20 cellular contexts compared by ENCODE assay signal in genomic region chr14:75820761-75821160, GRCh38.
A peak's percentile ranks its signal among the peaks of the same experiment; 100 is the strongest.
DNase-seq lines count a peak whose midpoint lies in the region; ATAC-seq and TF ChIP-seq lines count a peak whose summit lies in the region.
"Had no signal": no experiment of that assay in that cellular context is flagged by ENCODE, and none has a peak within 500 bp of the region (broad histone marks: within the 10 kb centered on the region; RNA-seq: fewer than 3 reads in every experiment).

No MANE protein-coding gene starts in this region.

- H3K4me3 Mint-ChIP-seq in HFFc6, result no peak overlapping the region
- H3K4me3 Mint-ChIP-seq: CD4-positive, CD25-positive, alpha-beta regulatory T cell had no signal

- no peak for ATAC-seq in HG02678 (IDR thresholded peaks at IDR 0.05; ENCODE audit: unreplicated experiment)
- ATAC-seq: A549 had no signal

- H3K27ac ChIP-seq in PC-9 (peak overlapping the region; percentile 65), smooth muscle cell (ENCODE audit: low read depth) (peak overlapping the region; percentile 94)
- H3K27ac ChIP-seq: A549 had no signal

- H3K27me3 ChIP-seq in PC-9 (ENCODE audit: insufficient read depth, low read depth), result no peaks in the 10 kb centered on the region
- no peaks in the 10 kb centered on the region for H3K27me3 ChIP-seq in smooth muscle cell (ENCODE audit: low read depth)

- H3K9ac ChIP-seq in smooth muscle cell (ENCODE audit: low read depth), result no peak overlapping the region

- H3F3A ChIP-seq in PC-9 (ENCODE audit: insufficient read depth, low read depth), result peaks cover 27% of the 10 kb centered on the region
- H3F3A ChIP-seq in smooth muscle cell (ENCODE audit: low read depth), result peaks cover 36% of the 10 kb centered on the region

- CTCF ChIA-PET in PC-9 (lab: Charles Lee), result interaction anchor here (0.5 to 0.8 kb wide), 2 partner anchors 85 to 164 kb away, joined by 3 to 9 read pairs; no protein-coding TSS in a partner anchor

- H3K27me3 Mint-ChIP-seq in HFFc6 (ENCODE audit: insufficient read depth), result peaks cover 3% of the 10 kb centered on the region
- H3K27me3 Mint-ChIP-seq: CD4-positive, CD25-positive, alpha-beta regulatory T cell had no signal

- H3K79me2 ChIP-seq in PC-9 (ENCODE audit: low read depth) (no peaks in the 10 kb centered on the region), smooth muscle cell (ENCODE audit: low read depth) (no peaks in the 10 kb centered on the region)

- WGBS in smooth muscle cell (ENCODE audit: low lambda C conversion rate), result 89% methylated on average over 4 of the region's 4 CpGs

- no peaks in the 10 kb centered on the region for H3K9me3 Mint-ChIP-seq in HFFc6
- H3K9me3 Mint-ChIP-seq: CD4-positive, CD25-positive, alpha-beta regulatory T cell had no signal

- H3K4me1 Mint-ChIP-seq in HFFc6 (ENCODE audit: low read depth), result peaks cover 47% of the 10 kb centered on the region

- POLR2A ChIA-PET in PC-9 (lab: Charles Lee; ENCODE audit: unreplicated experiment), result no interaction called here

- H3K36me3 ChIP-seq in PC-9 (ENCODE audit: low read depth) (no peaks in the 10 kb centered on the region), smooth muscle cell (ENCODE audit: low read depth) (no peaks in the 10 kb centered on the region)

- H3K9me2 ChIP-seq in PC-9 (ENCODE audit: insufficient read depth), result no peaks in the 10 kb centered on the region

- no peak for DNase-seq in HFFc6
- no peak for DNase-seq in PC-9
- DNase-seq in myocyte (ENCODE audit: low read depth), result peak; percentile 75
- DNase-seq in smooth muscle cell (lab: John Stamatoyannopoulos, UW; ENCODE audit: unreplicated experiment), result no peak
- DNase-seq in AML-193 (lab: John Stamatoyannopoulos, UW), result no peak
- no peak for DNase-seq in foreskin melanocyte
- DNase-seq: CD4-positive, CD25-positive, alpha-beta regulatory T cell; DMS79; H7; Karpas-422; NCI-H1048; NCI-H1436; NCI-H1930; NCI-H226; NCI-H510A treated with DMSO at 0.1 percent for 48 hours; NCI-H748 treated with DMSO at 0.1 percent for 48 hours; NK-92 treated with Interleukin-12 subunit alpha and Interleukin-12 subunit beta, amount 100 ng/mL, for 24 hours; Right ventricle myocardium superior had no signal

- TF ChIP-seq CTCF in HFFc6 (IDR thresholded peaks at IDR 0.05), result no peak
- TF ChIP-seq CTCF in PC-9 (conservative IDR thresholded peaks at IDR 0.05), result no peak
- TF ChIP-seq CTCF in smooth muscle cell (IDR thresholded peaks at IDR 0.05; ENCODE audit: borderline replicate concordance, insufficient read depth, poor library complexity, severe bottlenecking), result no peak

- H3K4me1 ChIP-seq in PC-9 (replicated peaks; ENCODE audit: insufficient read depth) (peaks cover 26% of the 10 kb centered on the region), smooth muscle cell (ENCODE audit: low read depth) (peaks cover 27% of the 10 kb centered on the region)
- H3K4me1 ChIP-seq: A549 had no signal

- peak overlapping the region; percentile 48; the same call in 1 of the 2 replicates for H3K27ac Mint-ChIP-seq in HFFc6

- H3K4me2 ChIP-seq in PC-9 (no peak overlapping the region), smooth muscle cell (peak overlapping the region; percentile 69)
- H3K4me2 ChIP-seq: A549 had no signal

- intact Hi-C loops in PC-9 (cut with micrococcal nuclease; ENCODE audit: unreplicated experiment), result loop anchor here (1.0 kb wide), 1 partner anchor 11 kb away; no protein-coding TSS in a partner anchor

- no peaks in the 10 kb centered on the region for H4K20me1 ChIP-seq in PC-9 (ENCODE audit: insufficient read depth)
- H4K20me1 ChIP-seq in smooth muscle cell (ENCODE audit: low read depth), result no peaks in the 10 kb centered on the region

- no peak overlapping the region for H2AFZ ChIP-seq in PC-9
- H2AFZ ChIP-seq in smooth muscle cell (ENCODE audit: low read depth), result no peak overlapping the region

- H3K4me3 ChIP-seq in PC-9, result no peak overlapping the region
- H3K4me3 ChIP-seq in smooth muscle cell, result no peak overlapping the region
- H3K4me3 ChIP-seq: A549 had no signal

- peaks cover 17% of the 10 kb centered on the region for H3K36me3 Mint-ChIP-seq in HFFc6 (ENCODE audit: low read depth)

- no TSS peak for BruUV-seq in PC-9 (replicated peaks; lab: Mats Ljungman, UMichigan)

- no peaks in the 10 kb centered on the region for H3K9me3 ChIP-seq in PC-9 (ENCODE audit: insufficient read depth, low read depth)
- no peaks in the 10 kb centered on the region for H3K9me3 ChIP-seq in smooth muscle cell (replicated peaks; ENCODE audit: low read depth)
- H3K9me3 ChIP-seq: A549 had no signal
